In genomic region chr1:184910005-184910404, GRCh38 we compare ENCODE assay signal across 22 cellular contexts.
"Had no signal": no experiment of that assay in that cellular context is flagged by ENCODE, and none has a peak within 500 bp of the region (broad histone marks: within the 10 kb centered on the region; RNA-seq: fewer than 3 reads in every experiment).

No MANE protein-coding gene starts in this region.

- H3K27ac Mint-ChIP-seq: activated CD4-positive, alpha-beta T cell treated with anti-CD3 and anti-CD28 coated beads for 36 hours; activated naive CD4-positive, alpha-beta T cell treated with anti-CD3 and anti-CD28 coated beads, Interleukin-2, amount 50 U/mL, for 24 hours; activated T-cell treated with anti-CD3 and anti-CD28 coated beads, Interleukin-2, amount 50 U/mL, for 24 hours; nephron; stimulated activated effector memory CD8-positive, alpha-beta T cell treated with anti-CD3 and anti-CD28 coated beads, Interleukin-12 subunit alpha, Interleukin-12 subunit beta, amount 100 ng/mL, for 72 hours had no signal

- H3K27ac ChIP-seq: dorsolateral prefrontal cortex, foreskin keratinocyte, right lobe of liver, skin epidermis, thyroid gland had no signal

- H3K4me1 ChIP-seq: foreskin keratinocyte, right lobe of liver, thyroid gland had no signal

- ATAC-seq: activated CD4-positive, alpha-beta T cell treated with anti-CD3 and anti-CD28 coated beads for 36 hours; foreskin keratinocyte; stimulated activated effector memory CD8-positive, alpha-beta T cell treated with anti-CD3 and anti-CD28 coated beads, Interleukin-12 subunit alpha, Interleukin-12 subunit beta, amount 100 ng/mL, for 72 hours had no signal

- H3K36me3 ChIP-seq: right lobe of liver, thyroid gland had no signal

- H3K4me3 Mint-ChIP-seq: activated CD4-positive, alpha-beta T cell treated with anti-CD3 and anti-CD28 coated beads for 36 hours; activated naive CD4-positive, alpha-beta T cell treated with anti-CD3 and anti-CD28 coated beads, Interleukin-2, amount 50 U/mL, for 24 hours; activated T-cell treated with anti-CD3 and anti-CD28 coated beads, Interleukin-2, amount 50 U/mL, for 24 hours; nephron; stimulated activated effector memory CD8-positive, alpha-beta T cell treated with anti-CD3 and anti-CD28 coated beads, Interleukin-12 subunit alpha, Interleukin-12 subunit beta, amount 100 ng/mL, for 72 hours; stimulated activated naive CD8-positive, alpha-beta T cell treated with anti-CD3 and anti-CD28 coated beads, Interleukin-15, Interleukin-2, amounts not matched to agents 100 ng/mL and 50 ng/mL, for 24 hours had no signal

- H3K27me3 ChIP-seq: dorsolateral prefrontal cortex, foreskin keratinocyte, right lobe of liver, thyroid gland had no signal

- H3K36me3 Mint-ChIP-seq: activated naive CD4-positive, alpha-beta T cell treated with anti-CD3 and anti-CD28 coated beads, Interleukin-2, amount 50 U/mL, for 24 hours; stimulated activated effector memory CD8-positive, alpha-beta T cell treated with anti-CD3 and anti-CD28 coated beads, Interleukin-12 subunit alpha, Interleukin-12 subunit beta, amount 100 ng/mL, for 72 hours had no signal

- DNase-seq: activated CD4-positive, alpha-beta T cell treated with anti-CD3 and anti-CD28 coated beads for 36 hours; activated CD4-positive, alpha-beta T cell treated with anti-CD3 and anti-CD28 coated beads, Interleukin-2, amount 50 U/mL, for 48 hours; activated CD4-positive, CD25-positive, alpha-beta regulatory T cell; activated CD8-positive, alpha-beta memory T cell treated with anti-CD3 and anti-CD28 coated beads, Interleukin-2, amount 50 U/mL, for 48 hours; activated gamma-delta T cell; activated T-cell treated with anti-CD3 and anti-CD28 coated beads, Interleukin-2, amount 50 U/mL, for 24 hours; dorsolateral prefrontal cortex; effector memory CD4-positive, alpha-beta T cell; foreskin keratinocyte; kidney glomerular epithelial cell; posterior cingulate gyrus; right lobe of liver; stimulated activated CD4-positive, alpha-beta T cell treated with anti-CD3 and anti-CD28 coated beads, Interleukin-12 subunit alpha, Interleukin-12 subunit beta, amount 100 ng/mL, for 4 hours; stimulated activated CD4-positive, alpha-beta T cell treated with anti-CD3 and anti-CD28 coated beads, Interleukin-4, amount 100 ng/mL, for 24 hours; substantia nigra; T-helper 1 cell had no signal

- H3K27me3 Mint-ChIP-seq: activated CD4-positive, alpha-beta T cell treated with anti-CD3 and anti-CD28 coated beads for 36 hours; activated T-cell treated with anti-CD3 and anti-CD28 coated beads, Interleukin-2, amount 50 U/mL, for 24 hours had no signal

- H3K4me1 Mint-ChIP-seq: activated naive CD4-positive, alpha-beta T cell treated with anti-CD3 and anti-CD28 coated beads, Interleukin-2, amount 50 U/mL, for 24 hours; nephron had no signal

- H3K9me3 ChIP-seq: right lobe of liver, thyroid gland had no signal

- H3K9me3 Mint-ChIP-seq: activated naive CD4-positive, alpha-beta T cell treated with anti-CD3 and anti-CD28 coated beads, Interleukin-2, amount 50 U/mL, for 24 hours; activated T-cell treated with anti-CD3 and anti-CD28 coated beads, Interleukin-2, amount 50 U/mL, for 24 hours; nephron; stimulated activated effector memory CD8-positive, alpha-beta T cell treated with anti-CD3 and anti-CD28 coated beads, Interleukin-12 subunit alpha, Interleukin-12 subunit beta, amount 100 ng/mL, for 72 hours; stimulated activated naive CD8-positive, alpha-beta T cell treated with anti-CD3 and anti-CD28 coated beads, Interleukin-15, Interleukin-2, amounts not matched to agents 100 ng/mL and 50 ng/mL, for 24 hours had no signal

- H3K4me3 ChIP-seq: dorsolateral prefrontal cortex, right lobe of liver, skin epidermis, thyroid gland had no signal
